ENCODE assay signal across 18 cellular contexts in genomic region chr3:175608351-175608750, GRCh38.
"Had no signal": no experiment of that assay in that cellular context is flagged by ENCODE, and none has a peak within 500 bp of the region (broad histone marks: within the 10 kb centered on the region; RNA-seq: fewer than 3 reads in every experiment).

No MANE protein-coding gene starts in this region.

- ATAC-seq: activated CD8-positive, alpha-beta T cell treated with anti-CD3 and anti-CD28 coated beads for 36 hours; activated T-cell treated with anti-CD3 and anti-CD28 coated beads, Interleukin-2, amount 50 U/mL, for 4 hours; body of pancreas had no signal

- H3K27ac ChIP-seq: adrenal gland, body of pancreas, coronary artery, esophagus squamous epithelium, sigmoid colon, spleen had no signal

- H3K27me3 Mint-ChIP-seq: activated B cell treated with CpG ODN at 0.5 μM for 24 hours; activated CD8-positive, alpha-beta T cell treated with anti-CD3 and anti-CD28 coated beads for 36 hours; activated naive CD4-positive, alpha-beta T cell treated with anti-CD3 and anti-CD28 coated beads, Interleukin-2, amount 50 U/mL, for 24 hours; central memory CD8-positive, alpha-beta T cell had no signal

- H3K4me1 Mint-ChIP-seq: activated B cell treated with CpG ODN at 0.5 μM for 24 hours; activated naive CD4-positive, alpha-beta T cell treated with anti-CD3 and anti-CD28 coated beads, Interleukin-2, amount 50 U/mL, for 24 hours; central memory CD8-positive, alpha-beta T cell; immature natural killer cell had no signal

- H3K4me3 Mint-ChIP-seq: activated B cell treated with CpG ODN at 0.5 μM for 24 hours; activated CD8-positive, alpha-beta T cell treated with anti-CD3 and anti-CD28 coated beads for 36 hours; activated naive CD4-positive, alpha-beta T cell treated with anti-CD3 and anti-CD28 coated beads, Interleukin-2, amount 50 U/mL, for 24 hours; activated T-cell treated with anti-CD3 and anti-CD28 coated beads, Interleukin-2, amount 50 U/mL, for 4 hours; central memory CD8-positive, alpha-beta T cell; immature natural killer cell; nephron; T-helper 2 cell treated with Interferon-gamma antibody and Interleukin-4, amounts not matched to agents 5 μg/mL and 100 μg/mL, for 36 hours had no signal

- H3K4me1 ChIP-seq: adrenal gland, body of pancreas, esophagus squamous epithelium, sigmoid colon, spleen had no signal

- H3K27me3 ChIP-seq: adrenal gland, body of pancreas, esophagus squamous epithelium, sigmoid colon, spleen had no signal

- H3K36me3 Mint-ChIP-seq: activated naive CD4-positive, alpha-beta T cell treated with anti-CD3 and anti-CD28 coated beads, Interleukin-2, amount 50 U/mL, for 24 hours had no signal

- H3K27ac Mint-ChIP-seq: activated B cell treated with CpG ODN at 0.5 μM for 24 hours; activated CD8-positive, alpha-beta T cell treated with anti-CD3 and anti-CD28 coated beads for 36 hours; activated naive CD4-positive, alpha-beta T cell treated with anti-CD3 and anti-CD28 coated beads, Interleukin-2, amount 50 U/mL, for 24 hours; immature natural killer cell; nephron; T-helper 2 cell treated with Interferon-gamma antibody and Interleukin-4, amounts not matched to agents 5 μg/mL and 100 μg/mL, for 36 hours had no signal

- H3K9me3 Mint-ChIP-seq: activated CD8-positive, alpha-beta T cell treated with anti-CD3 and anti-CD28 coated beads for 36 hours; activated naive CD4-positive, alpha-beta T cell treated with anti-CD3 and anti-CD28 coated beads, Interleukin-2, amount 50 U/mL, for 24 hours; nephron had no signal

- H3K36me3 ChIP-seq: adrenal gland, esophagus squamous epithelium, sigmoid colon, spleen had no signal

- DNase-seq: activated B cell treated with CpG ODN at 0.5 μM for 24 hours; activated CD4-positive, alpha-beta T cell treated with anti-CD3 and anti-CD28 coated beads for 48 hours; activated CD8-positive, alpha-beta T cell treated with anti-CD3 and anti-CD28 coated beads for 36 hours; activated effector memory CD4-positive, alpha-beta T cell treated with Interleukin-2 at 50 U/mL for 16 hours; activated T-cell treated with anti-CD3 and anti-CD28 coated beads, Interleukin-2, amount 50 U/mL, for 4 hours; adrenal gland; body of pancreas; effector CD4-positive, alpha-beta T cell; esophagus squamous epithelium; glutamatergic neuron; immature natural killer cell; sigmoid colon; spleen had no signal

- H3K9me3 ChIP-seq: adrenal gland, body of pancreas, esophagus squamous epithelium, sigmoid colon, spleen had no signal

- H3K4me3 ChIP-seq: adrenal gland, body of pancreas, coronary artery, esophagus squamous epithelium, sigmoid colon, spleen had no signal
